34 cellular contexts compared by ENCODE assay signal in the genomic region with DNA sequence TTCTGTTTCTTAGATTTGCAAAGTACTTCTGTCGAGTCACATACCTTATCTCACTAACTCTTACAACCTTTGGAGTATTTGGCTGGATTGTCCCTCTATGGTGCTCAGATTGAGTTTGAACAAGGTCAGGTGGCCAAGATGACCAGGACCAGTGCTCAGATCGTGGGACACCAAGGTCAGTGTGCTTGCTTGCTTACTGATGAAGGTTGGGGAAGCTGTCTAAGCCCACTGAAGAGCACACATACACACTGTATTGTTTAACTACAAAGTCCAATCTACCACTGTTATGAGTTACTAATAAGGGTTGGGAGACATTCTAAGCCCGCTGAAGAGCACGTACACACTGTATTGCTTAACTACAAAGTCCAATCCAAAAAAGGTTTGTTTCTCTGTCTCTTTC.
"Had no signal": no experiment of that assay in that cellular context is flagged by ENCODE, and none has a peak within 500 bp of the region (broad histone marks: within the 10 kb centered on the region; RNA-seq: fewer than 3 reads in every experiment).

No MANE protein-coding gene starts in this region.

- DNase-seq: activated CD4-positive, alpha-beta T cell treated with anti-CD3 and anti-CD28 coated beads for 1 hour; activated CD4-positive, alpha-beta T cell treated with anti-CD3 and anti-CD28 coated beads for 48 hours; activated CD4-positive, CD25-positive, alpha-beta regulatory T cell; activated CD8-positive, alpha-beta T cell treated with anti-CD3 and anti-CD28 coated beads for 36 hours; activated effector memory CD4-positive, alpha-beta T cell treated with anti-CD3 and anti-CD28 coated beads, Interleukin-2, amount 50 U/mL, for 16 hours; activated naive CD4-positive, alpha-beta T cell; activated naive CD4-positive, alpha-beta T cell treated with anti-CD3 and anti-CD28 coated beads, Interleukin-2, amount 50 U/mL, for 16 hours; activated naive CD8-positive, alpha-beta T cell treated with anti-CD3 and anti-CD28 coated beads, Interleukin-2, amount 10 ng/mL, durations not matched to agents 7 days and 5 days; activated T-cell treated with anti-CD3 and anti-CD28 coated beads, Interleukin-2, amount 50 U/mL, for 1 hour; activated T-cell treated with anti-CD3 and anti-CD28 coated beads, Interleukin-2, amount 50 U/mL, for 72 hours; adrenal gland; body of pancreas; Karpas-422; NCI-H1105; NCI-H1436; NCI-H1694; NCI-H1930; NCI-H2081 treated with DMSO at 0.1 percent for 48 hours; NCI-H345; NCI-H524 treated with DMSO at 0.1 percent for 48 hours; NCI-H748 treated with DMSO at 0.1 percent for 48 hours; NK-92 treated with Interleukin-12 subunit alpha and Interleukin-12 subunit beta, amount 100 ng/mL, for 24 hours; PC-3; Peyer's patch; RPMI8226; SHP77 treated with DMSO at 0.1 percent for 48 hours; SK-N-SH; T-cell; T-helper 17 cell; T-helper 9 cell; WERI-Rb-1 had no signal

- H3K27me3 ChIP-seq: adrenal gland, body of pancreas, Peyer's patch, SJSA1 had no signal

- H3K4me3 ChIP-seq: adrenal gland, body of pancreas, breast epithelium, Peyer's patch, SJSA1 had no signal

- H3K27ac Mint-ChIP-seq: activated CD8-positive, alpha-beta T cell treated with anti-CD3 and anti-CD28 coated beads for 36 hours; activated naive CD8-positive, alpha-beta T cell treated with anti-CD3 and anti-CD28 coated beads, Interleukin-2, amount 10 ng/mL, durations not matched to agents 7 days and 5 days; activated T-cell treated with anti-CD3 and anti-CD28 coated beads, Interleukin-2, amount 50 U/mL, for 72 hours; activated T-helper 17 cell treated with anti-CD3 and anti-CD28 coated beads, Interleukin-2, amount 50 U/mL, for 72 hours; T-cell; T-helper 17 cell had no signal

- H3K4me1 ChIP-seq: adrenal gland, body of pancreas, breast epithelium, Peyer's patch, SJSA1 had no signal

- ATAC-seq: activated CD8-positive, alpha-beta T cell treated with anti-CD3 and anti-CD28 coated beads for 36 hours; activated T-cell treated with anti-CD3 and anti-CD28 coated beads, Interleukin-2, amount 50 U/mL, for 72 hours; activated T-helper 17 cell treated with anti-CD3 and anti-CD28 coated beads, Interleukin-2, amount 50 U/mL, for 72 hours; body of pancreas; PC-3; T-cell; T-helper 17 cell had no signal

- H3K27me3 Mint-ChIP-seq: activated CD8-positive, alpha-beta T cell treated with anti-CD3 and anti-CD28 coated beads for 36 hours; activated naive CD8-positive, alpha-beta T cell treated with anti-CD3 and anti-CD28 coated beads, Interleukin-2, amount 10 ng/mL, durations not matched to agents 7 days and 5 days; activated T-helper 17 cell treated with anti-CD3 and anti-CD28 coated beads, Interleukin-2, amount 50 U/mL, for 72 hours; T-cell; T-helper 17 cell had no signal

- H3K4me2 ChIP-seq: SK-N-SH had no signal

- H3K4me3 Mint-ChIP-seq: activated CD8-positive, alpha-beta T cell treated with anti-CD3 and anti-CD28 coated beads for 36 hours; activated naive CD8-positive, alpha-beta T cell treated with anti-CD3 and anti-CD28 coated beads, Interleukin-2, amount 10 ng/mL, durations not matched to agents 7 days and 5 days; activated T-cell treated with anti-CD3 and anti-CD28 coated beads, Interleukin-2, amount 50 U/mL, for 72 hours; activated T-helper 17 cell treated with anti-CD3 and anti-CD28 coated beads, Interleukin-2, amount 50 U/mL, for 72 hours; T-cell; T-helper 17 cell had no signal

- H3K9me3 Mint-ChIP-seq: activated CD8-positive, alpha-beta T cell treated with anti-CD3 and anti-CD28 coated beads for 36 hours; activated naive CD8-positive, alpha-beta T cell treated with anti-CD3 and anti-CD28 coated beads, Interleukin-2, amount 10 ng/mL, durations not matched to agents 7 days and 5 days; activated T-cell treated with anti-CD3 and anti-CD28 coated beads, Interleukin-2, amount 50 U/mL, for 72 hours; activated T-helper 17 cell treated with anti-CD3 and anti-CD28 coated beads, Interleukin-2, amount 50 U/mL, for 72 hours; T-cell had no signal

- H3K9me2 ChIP-seq: SK-N-SH had no signal

- H3K9me3 ChIP-seq: adrenal gland, body of pancreas, breast epithelium, Peyer's patch, SJSA1, SK-N-SH had no signal

- H3K27ac ChIP-seq: adrenal gland, body of pancreas, breast epithelium, Peyer's patch, SJSA1, WERI-Rb-1 had no signal

- H3K9ac ChIP-seq: SK-N-SH had no signal

- H3K36me3 ChIP-seq: adrenal gland, breast epithelium, SJSA1, WERI-Rb-1 had no signal
